ENCODE assay signal across 1 cellular context in genomic region chr12:95976416-95976832, GRCh38.
TF ChIP-seq lines count a peak whose summit lies in the region.

No MANE protein-coding gene starts in this region.

TF ChIP-seq in liver, 16 proteins besides CTCF, POLR2A, EP300 and RAD21:
- TF ChIP-seq FOXA2 (IDR thresholded peaks at IDR 0.05) (peak; percentile 43), EGR1 (IDR thresholded peaks at IDR 0.05; ENCODE audit: low read depth in 2 of 2) (peak in 1 of 2 donors; percentile 18), HNF4A (conservative IDR thresholded peaks at IDR 0.05) (peak; percentile 88 to 92), YY1 (IDR thresholded peaks at IDR 0.05) (peak; percentile 84), JUND (IDR thresholded peaks at IDR 0.05) (peak; percentile 90), SP1 (IDR thresholded peaks at IDR 0.05) (peak; percentile 83), GABPA (IDR thresholded peaks at IDR 0.05 in 1 of 2, conservative IDR thresholded peaks at IDR 0.05 in 1 of 2) (peak in 1 of 2 donors; percentile 65), HNF4G (IDR thresholded peaks at IDR 0.05) (peak; percentile 73), ZBTB33 (IDR thresholded peaks at IDR 0.05) (peak; percentile 72), RXRA (IDR thresholded peaks at IDR 0.05) (peak; percentile 97 to 98), TAF1 (conservative IDR thresholded peaks at IDR 0.05) (no peak), REST (IDR thresholded peaks at IDR 0.05) (peak; percentile 57), ATF3 (IDR thresholded peaks at IDR 0.05) (peak; percentile 66), MAX (IDR thresholded peaks at IDR 0.05) (peak; percentile 72), NR2F2 (IDR thresholded peaks at IDR 0.05) (peak; percentile 60), FOXA1 (IDR thresholded peaks at IDR 0.05) (peak; percentile 59)
